In the genomic region with DNA sequence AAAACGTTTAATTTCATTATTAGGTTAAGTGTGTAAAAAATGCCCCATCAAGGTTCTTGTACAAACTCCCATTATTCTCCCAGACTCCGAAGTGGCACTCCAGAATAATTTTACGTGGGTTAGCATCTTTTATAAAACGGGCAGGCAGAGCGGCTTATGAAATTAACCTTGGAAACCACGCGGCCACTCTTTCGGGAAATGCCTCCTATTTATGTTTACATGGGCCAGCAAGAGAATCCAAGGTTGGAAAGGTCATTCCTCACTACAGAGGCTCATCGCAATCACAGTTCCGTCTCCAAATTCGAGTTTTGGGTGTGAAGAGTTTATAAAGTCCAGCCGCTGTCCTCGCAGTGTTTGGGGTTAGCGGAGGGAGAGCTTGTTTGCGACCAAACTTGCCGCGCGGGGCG, we compare ENCODE assay signal across 7 cellular contexts. TPM values are rescaled to one million over a fixed set of nuclear protein-coding genes. Genes with fewer than 3 reads are reported as not detected.
DNase-seq lines count a peak whose midpoint lies in the region; ATAC-seq and TF ChIP-seq lines count a peak whose summit lies in the region.

No MANE protein-coding gene starts in this region.

- ATAC-seq in foreskin keratinocyte: no peak
- ATAC-seq in GM21786 (IDR thresholded peaks at IDR 0.05; ENCODE audit: unreplicated experiment): no peak
- ATAC-seq in GM19397 (IDR thresholded peaks at IDR 0.05; ENCODE audit: unreplicated experiment): no peak

- H3K9me3 ChIP-seq in SU-DHL-6 (ENCODE audit: insufficient read depth, low read length) (no peaks in the 10 kb centered on the region), spleen (no peaks in the 10 kb centered on the region)

- peak overlapping the region; percentile 75 for H3K4me2 ChIP-seq in SU-DHL-6 (ENCODE audit: low read depth, low read length, poor library complexity, severe bottlenecking)

- H3K4me3 ChIP-seq in H7 (ENCODE audit: insufficient read depth, low read depth, low read length): peak overlapping the region; percentile 74
- peak overlapping the region; percentile 63 for H3K4me3 ChIP-seq in SU-DHL-6 (ENCODE audit: insufficient read depth, low read length, poor library complexity, severe bottlenecking)
- peak overlapping the region; percentile 70 to 97 (median 89) for H3K4me3 ChIP-seq in spleen

- H3F3A ChIP-seq in SU-DHL-6 (ENCODE audit: insufficient read depth): no peaks in the 10 kb centered on the region

- H2AFZ ChIP-seq in SU-DHL-6 (ENCODE audit: low read depth, low read length, severe bottlenecking): peak overlapping the region; percentile 97

- no peaks in the 10 kb centered on the region for H3K9me2 ChIP-seq in SU-DHL-6 (replicated peaks; ENCODE audit: insufficient read depth, low read length)

- no peak for TF ChIP-seq CTCF in SU-DHL-6 (IDR thresholded peaks at IDR 0.05; ENCODE audit: insufficient read depth, low read length, poor library complexity, severe bottlenecking)
- no peak for TF ChIP-seq CTCF in foreskin keratinocyte (conservative IDR thresholded peaks at IDR 0.05)
- no peak for TF ChIP-seq CTCF in spleen (IDR thresholded peaks at IDR 0.05 in 8 of 11, conservative IDR thresholded peaks at IDR 0.05 in 3 of 11)

- peak overlapping the region; percentile 68 for H3K9ac ChIP-seq in SU-DHL-6 (ENCODE audit: low read length)

- no peaks in the 10 kb centered on the region for H3K79me2 ChIP-seq in SU-DHL-6 (ENCODE audit: insufficient read depth, low read length)

- H3K27ac ChIP-seq in SU-DHL-6 (ENCODE audit: low read depth, low read length): peak overlapping the region; percentile 51
- peak overlapping the region; percentile 78 for H3K27ac ChIP-seq in foreskin keratinocyte
- peak overlapping the region; percentile 39 to 97 (median 93) for H3K27ac ChIP-seq in spleen

- WGBS in spleen, 5 donors: 6 to 13% (median 8%) methylated on average over 15 to 19 of the region's 19 CpGs

- TF ChIP-seq POLR2A in spleen (IDR thresholded peaks at IDR 0.05): no peak

- no peaks in the 10 kb centered on the region for H3K27me3 ChIP-seq in H7 (ENCODE audit: control insufficient read depth, insufficient read depth, low read length)
- no peaks in the 10 kb centered on the region for H3K27me3 ChIP-seq in SU-DHL-6 (ENCODE audit: low read length)
- no peaks in the 10 kb centered on the region for H3K27me3 ChIP-seq in foreskin keratinocyte
- H3K27me3 ChIP-seq in spleen (replicated peaks in 1 of 7): no peaks in the 10 kb centered on the region

- H3K4me1 ChIP-seq in foreskin keratinocyte (peaks cover 6% of the 10 kb centered on the region), spleen (peaks cover 10 to 55% (median 33%) of the 10 kb centered on the region in 6 donors)

- no peaks in the 10 kb centered on the region for H4K20me1 ChIP-seq in SU-DHL-6 (ENCODE audit: low read depth, low read length)

- H3K36me3 ChIP-seq in H7 (replicated peaks; ENCODE audit: control insufficient read depth, insufficient read depth, low read length): no peaks in the 10 kb centered on the region; the same call in 1 of the 2 replicates
- H3K36me3 ChIP-seq in SU-DHL-6 (ENCODE audit: low read length): no peaks in the 10 kb centered on the region
- H3K36me3 ChIP-seq in spleen: no peaks in the 10 kb centered on the region

- intact Hi-C loops in spleen (cut with DNase I; ENCODE audit: low total_unique reads): loop anchor here (5.0 kb wide), 1 partner anchor 33 kb away; no protein-coding TSS in a partner anchor

- DNase-seq in H7: no peak
- DNase-seq in foreskin keratinocyte: peak in 1 of 2 donors; percentile 44
- DNase-seq in spleen: no peak
- no peak for DNase-seq in retina

RNA-seq across cellular contexts. Expression of gene IMPA2, which starts 1.2 kb away (rescaled TPM):
- total RNA-seq in H7 (2014; rRNA removed; shearing (Covaris generic)): 161 and 210 TPM in 2 replicates
- total RNA-seq in foreskin keratinocyte (26.1 and 31.8 TPM in 2 replicates), spleen (10 to 100 TPM; 16.6 to 60.7 (median 44.4) TPM)
- polyA plus RNA-seq in foreskin keratinocyte (31.7 and 35.0 TPM in 2 replicates), spleen (10 to 100 TPM; 11.1 to 27.7 (median 16.4) TPM)
